In genomic region chr4:6988016-6988715, GRCh38 we compare ENCODE assay signal across 8 cellular contexts. TPM values are rescaled to one million over a fixed set of nuclear protein-coding genes. Genes with fewer than 3 reads are reported as not detected.
A peak's percentile ranks its signal among the peaks of the same experiment; 100 is the strongest.
DNase-seq lines count a peak whose midpoint lies in the region; ATAC-seq and TF ChIP-seq lines count a peak whose summit lies in the region.

No MANE protein-coding gene starts in this region.

- TF ChIP-seq EP300 in upper lobe of left lung (IDR thresholded peaks at IDR 0.05): no peak

- no peak for TF ChIP-seq RAD21 in liver (IDR thresholded peaks at IDR 0.05)

- H3K36me3 ChIP-seq in adrenal gland (replicated peaks in 1 of 2) (peaks cover 0 to 7% of the 10 kb centered on the region in 2 donors), liver (ENCODE audit: control insufficient read depth in 4 of 4, insufficient read depth in 3 of 4, low read depth in 1 of 4, low read length in 3 of 4) (no peaks in the 10 kb centered on the region), upper lobe of left lung (peaks cover 0 to 2% (median 0%) of the 10 kb centered on the region in 4 donors)

- ATAC-seq in upper lobe of left lung (ENCODE audit: low FRiP score in 2 of 2) (no peak), GM21619 (IDR thresholded peaks at IDR 0.05; ENCODE audit: unreplicated experiment) (no peak)

- H3K4me3 ChIP-seq in adrenal gland (peak overlapping the region in 1 of 4 donors; percentile 81), liver (ENCODE audit: low read depth in 1 of 3, low read length in 3 of 3) (peak overlapping the region; percentile 72 to 94 (median 78)), upper lobe of left lung (peak overlapping the region; percentile 15 to 87 (median 80))

- no peaks in the 10 kb centered on the region for H3K36me3 Mint-ChIP-seq in activated naive CD4-positive, alpha-beta T cell treated with anti-CD3 and anti-CD28 coated beads, Interleukin-2, amount 50 U/mL, for 24 hours

- peak overlapping the region; percentile 66 to 76 for H3K9ac ChIP-seq in liver (ENCODE audit: low read depth in 1 of 2, low read length in 2 of 2)

- no peaks in the 10 kb centered on the region for H3K27me3 Mint-ChIP-seq in activated naive CD4-positive, alpha-beta T cell treated with anti-CD3 and anti-CD28 coated beads, Interleukin-2, amount 50 U/mL, for 24 hours

- no peak overlapping the region for H3K27ac Mint-ChIP-seq in activated naive CD4-positive, alpha-beta T cell treated with anti-CD3 and anti-CD28 coated beads, Interleukin-2, amount 50 U/mL, for 24 hours

- H3K9me3 Mint-ChIP-seq in activated naive CD4-positive, alpha-beta T cell treated with anti-CD3 and anti-CD28 coated beads, Interleukin-2, amount 50 U/mL, for 24 hours: no peaks in the 10 kb centered on the region

- H3K4me3 Mint-ChIP-seq in activated naive CD4-positive, alpha-beta T cell treated with anti-CD3 and anti-CD28 coated beads, Interleukin-2, amount 50 U/mL, for 24 hours: peak overlapping the region; percentile 99

- intact Hi-C loops in adrenal gland (cut with DNase I): no loop called here

- H3K27me3 ChIP-seq in adrenal gland (no peaks in the 10 kb centered on the region), liver (ENCODE audit: control insufficient read depth in 4 of 4, insufficient read depth in 4 of 4, low read length in 3 of 4) (no peaks in the 10 kb centered on the region), upper lobe of left lung (no peaks in the 10 kb centered on the region)

- H3K4me1 ChIP-seq in adrenal gland (replicated peaks in 1 of 2) (peaks cover 47 to 77% of the 10 kb centered on the region in 2 donors), liver (ENCODE audit: control insufficient read depth in 4 of 4, insufficient read depth in 4 of 4, low read length in 3 of 4) (peaks cover 4 to 74% (median 53%) of the 10 kb centered on the region in 4 donors), upper lobe of left lung (peaks cover 53 to 80% (median 63%) of the 10 kb centered on the region in 4 donors)

- peaks cover 80% of the 10 kb centered on the region for H3K4me1 Mint-ChIP-seq in activated naive CD4-positive, alpha-beta T cell treated with anti-CD3 and anti-CD28 coated beads, Interleukin-2, amount 50 U/mL, for 24 hours

- TF ChIP-seq POLR2A in adrenal gland (IDR thresholded peaks at IDR 0.05) (no peak), upper lobe of left lung (IDR thresholded peaks at IDR 0.05) (no peak)

- TF ChIP-seq CTCF in adrenal gland (IDR thresholded peaks at IDR 0.05) (no peak), liver (IDR thresholded peaks at IDR 0.05; ENCODE audit: low read depth, low read length, missing input control) (no peak), upper lobe of left lung (IDR thresholded peaks at IDR 0.05) (no peak)

- H3K9me3 ChIP-seq in adrenal gland (replicated peaks in 1 of 3) (no peaks in the 10 kb centered on the region), liver (ENCODE audit: control insufficient read depth in 4 of 4, low read length in 3 of 4) (no peaks in the 10 kb centered on the region), upper lobe of left lung (no peaks in the 10 kb centered on the region)

- H3K27ac ChIP-seq in adrenal gland (peak overlapping the region in 3 of 5 donors; percentile 92 to 96 (median 95)), liver (ENCODE audit: low read depth in 1 of 2, low read length in 2 of 2) (peak overlapping the region; percentile 72 to 82), upper lobe of left lung (peak overlapping the region; percentile 92 to 95 (median 94))

- WGBS in adrenal gland, 4 donors: 28 to 52% (median 45%) methylated on average over 12 to 13 of the region's 13 CpGs
- WGBS in liver: 63% methylated on average over 13 of the region's 13 CpGs
- 54 to 58% methylated on average over 12 to 13 of the region's 13 CpGs for WGBS in upper lobe of left lung, 2 donors

- DNase-seq in activated naive CD4-positive, alpha-beta T cell treated with anti-CD3 and anti-CD28 coated beads, Interleukin-2, amount 50 U/mL, for 16 hours: no peak
- DNase-seq in adrenal gland (peak in 2 of 7 donors; percentile 60), upper lobe of left lung (no peak), DMS 273 (lab: John Stamatoyannopoulos, UW; ENCODE audit: unreplicated experiment) (no peak), AG08396 (ENCODE audit: low spot score) (no peak)

TF ChIP-seq in liver, 16 proteins besides CTCF, POLR2A, EP300 and RAD21:
- no peak for TF ChIP-seq JUND (IDR thresholded peaks at IDR 0.05)
- TF ChIP-seq HNF4G (IDR thresholded peaks at IDR 0.05): no peak
- TF ChIP-seq GABPA (IDR thresholded peaks at IDR 0.05 in 1 of 2, conservative IDR thresholded peaks at IDR 0.05 in 1 of 2): no peak
- no peak for TF ChIP-seq ZBTB33 (IDR thresholded peaks at IDR 0.05)
- TF ChIP-seq SP1 (IDR thresholded peaks at IDR 0.05): no peak
- TF ChIP-seq ATF3 (IDR thresholded peaks at IDR 0.05): no peak
- no peak for TF ChIP-seq NR2F2 (IDR thresholded peaks at IDR 0.05)
- TF ChIP-seq MAX (IDR thresholded peaks at IDR 0.05): no peak
- no peak for TF ChIP-seq HNF4A (conservative IDR thresholded peaks at IDR 0.05)
- TF ChIP-seq EGR1 (IDR thresholded peaks at IDR 0.05; ENCODE audit: low read depth in 2 of 2): no peak

RNA-seq across cellular contexts. Expression of gene TADA2B, which starts 55.0 kb away (rescaled TPM):
- total RNA-seq in adrenal gland (10 to 100 TPM; 28.9 to 60.8 (median 33.2) TPM), liver (10 to 100 TPM; 12.8 to 13.8 TPM), upper lobe of left lung (10 to 100 TPM; 20.8 to 29.0 (median 26.2) TPM)
- polyA plus RNA-seq in adrenal gland (10 to 100 TPM; 13.3 to 26.6 (median 14.9) TPM), liver (10 to 100 TPM in 1 of 2 donors, 1 to 10 TPM in 1; 3.6 to 12.5 TPM)
